Comparison of ENCODE assay signal across 1 cellular context in the genomic region with DNA sequence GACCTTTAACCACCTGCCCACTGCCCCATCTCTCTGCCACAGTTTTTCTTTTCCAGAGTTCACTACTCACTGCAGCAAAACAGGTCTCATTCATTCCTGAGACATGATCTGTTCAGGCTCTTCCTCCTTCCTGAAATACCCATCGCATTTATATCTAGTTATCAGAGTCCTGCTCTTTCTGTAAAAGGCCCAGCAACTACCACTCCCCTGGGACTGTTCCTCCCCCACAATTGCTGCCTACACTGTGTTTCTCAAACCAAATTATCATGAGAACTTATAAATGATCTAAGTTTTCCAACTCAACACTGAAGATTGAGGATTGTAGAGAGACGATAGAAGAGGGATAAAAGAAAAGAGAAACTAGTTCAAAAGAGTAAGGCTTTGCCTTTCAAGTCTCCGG.
A peak's percentile ranks its signal among the peaks of the same experiment; 100 is the strongest.
TF ChIP-seq lines count a peak whose summit lies in the region.

No MANE protein-coding gene starts in this region.

TF ChIP-seq in HepG2, 621 proteins besides CTCF, POLR2A, EP300 and RAD21:
- TF ChIP-seq, protein P1, sequence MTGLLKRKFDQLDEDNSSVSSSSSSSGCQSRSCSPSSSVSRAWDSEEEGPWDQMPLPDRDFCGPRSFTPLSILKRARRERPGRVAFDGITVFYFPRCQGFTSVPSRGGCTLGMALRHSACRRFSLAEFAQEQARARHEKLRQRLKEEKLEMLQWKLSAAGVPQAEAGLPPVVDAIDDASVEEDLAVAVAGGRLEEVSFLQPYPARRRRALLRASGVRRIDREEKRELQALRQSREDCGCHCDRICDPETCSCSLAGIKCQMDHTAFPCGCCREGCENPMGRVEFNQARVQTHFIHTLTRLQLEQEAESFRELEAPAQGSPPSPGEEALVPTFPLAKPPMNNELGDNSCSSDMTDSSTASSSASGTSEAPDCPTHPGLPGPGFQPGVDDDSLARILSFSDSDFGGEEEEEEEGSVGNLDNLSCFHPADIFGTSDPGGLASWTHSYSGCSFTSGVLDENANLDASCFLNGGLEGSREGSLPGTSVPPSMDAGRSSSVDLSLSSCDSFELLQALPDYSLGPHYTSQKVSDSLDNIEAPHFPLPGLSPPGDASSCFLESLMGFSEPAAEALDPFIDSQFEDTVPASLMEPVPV (CRISPR knock-in tag; IDR thresholded peaks at IDR 0.05): no peak
- TF ChIP-seq ZNF12 (CRISPR knock-in tag; IDR thresholded peaks at IDR 0.05): peak; percentile 90
- TF ChIP-seq NR2F6 (IDR thresholded peaks at IDR 0.05): no peak
- TF ChIP-seq NR2F6 (CRISPR knock-in tag; IDR thresholded peaks at IDR 0.05): no peak
TF ChIP-seq in HepG2: peak in this region for 1.
